ENCODE assay signal across 1 cellular context in the genomic region with DNA sequence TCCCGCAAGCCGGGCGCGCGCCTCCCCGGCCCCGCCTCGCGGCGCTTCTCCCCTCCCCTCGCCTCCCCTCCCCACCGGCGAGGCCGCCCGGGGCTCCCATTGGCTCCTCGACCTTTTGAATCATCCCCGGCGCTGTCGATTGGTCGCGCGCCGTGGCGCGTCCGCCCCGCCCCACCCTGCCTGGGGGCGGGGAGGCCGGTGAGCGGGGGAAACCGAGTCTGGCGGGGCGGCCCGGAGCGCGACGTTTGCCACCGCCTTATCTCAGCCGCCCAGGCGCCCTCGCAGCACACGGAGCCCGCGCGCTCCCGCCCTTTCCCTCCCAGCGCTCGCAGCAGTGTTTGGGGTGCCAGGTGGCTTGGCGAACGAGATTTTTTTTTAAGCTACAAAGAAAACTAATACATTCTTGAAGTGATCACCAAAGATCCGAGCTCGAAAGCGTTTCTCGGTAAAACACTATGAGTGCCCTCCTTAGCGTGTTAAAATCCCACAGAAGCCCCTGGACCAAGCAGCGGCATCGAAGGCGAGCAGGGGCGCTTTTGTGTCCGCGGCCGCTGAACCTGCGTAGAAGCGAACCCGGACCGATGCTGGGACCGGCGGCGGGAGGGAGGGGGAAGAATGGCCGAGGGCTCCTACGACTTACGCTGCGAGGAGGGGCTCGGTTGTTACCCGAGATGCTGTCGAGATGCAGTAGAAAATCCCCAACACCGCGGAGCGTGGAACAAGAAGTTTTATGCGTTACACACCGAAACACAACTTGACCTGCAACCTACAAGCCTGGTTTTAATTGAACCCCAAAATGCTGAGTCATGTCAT.
TF ChIP-seq lines count a peak whose summit lies in the region.

No MANE protein-coding gene starts in this region.

TF ChIP-seq in HEK293, 187 proteins besides CTCF, POLR2A, EP300 and RAD21 (continued from another document):
- peak; percentile 49; the same call in 1 of the 2 replicates for TF ChIP-seq YY1 (tag by site-specific recombination; IDR thresholded peaks at IDR 0.05)
- peak; percentile 75; the same call in 1 of the 2 replicates for TF ChIP-seq TSHZ1 (tag by site-specific recombination; IDR thresholded peaks at IDR 0.05; ENCODE audit: borderline replicate concordance)
- peak; percentile 74 for TF ChIP-seq PRDM10 (tag by site-specific recombination; IDR thresholded peaks at IDR 0.05)
- peak; percentile 72; the same call in 1 of the 2 replicates for TF ChIP-seq SP7 (tag by site-specific recombination; IDR thresholded peaks at IDR 0.05)
- peak; percentile 51; the same call in 1 of the 2 replicates for TF ChIP-seq GFI1B (tag by site-specific recombination; IDR thresholded peaks at IDR 0.05)
- peak; percentile 97 for TF ChIP-seq SP2 (tag by site-specific recombination; IDR thresholded peaks at IDR 0.05)
- no peak for TF ChIP-seq FEZF1 (tag by site-specific recombination; IDR thresholded peaks at IDR 0.05)
- peak; percentile 31; the same call in 1 of the 2 replicates for TF ChIP-seq GLIS1 (tag by site-specific recombination; IDR thresholded peaks at IDR 0.05)
- peak; percentile 98 for TF ChIP-seq KLF8 (tag by site-specific recombination; IDR thresholded peaks at IDR 0.05)
- TF ChIP-seq ZNF10 (tag by site-specific recombination; IDR thresholded peaks at IDR 0.05) = peak; percentile 30; the same call in 1 of the 2 replicates
- TF ChIP-seq ZNF266 (tag by site-specific recombination; IDR thresholded peaks at IDR 0.05; ENCODE audit: low read depth) = no peak
- TF ChIP-seq EGR2 (tag by site-specific recombination; IDR thresholded peaks at IDR 0.05; ENCODE audit: low read depth) = peak; percentile 87
- TF ChIP-seq ZBTB7A (tag by site-specific recombination; IDR thresholded peaks at IDR 0.05; ENCODE audit: low read depth) = peak; percentile 40; the same call in 1 of the 2 replicates
- no peak for TF ChIP-seq ZNF48 (tag by site-specific recombination; IDR thresholded peaks at IDR 0.05)
- TF ChIP-seq, protein P1, sequence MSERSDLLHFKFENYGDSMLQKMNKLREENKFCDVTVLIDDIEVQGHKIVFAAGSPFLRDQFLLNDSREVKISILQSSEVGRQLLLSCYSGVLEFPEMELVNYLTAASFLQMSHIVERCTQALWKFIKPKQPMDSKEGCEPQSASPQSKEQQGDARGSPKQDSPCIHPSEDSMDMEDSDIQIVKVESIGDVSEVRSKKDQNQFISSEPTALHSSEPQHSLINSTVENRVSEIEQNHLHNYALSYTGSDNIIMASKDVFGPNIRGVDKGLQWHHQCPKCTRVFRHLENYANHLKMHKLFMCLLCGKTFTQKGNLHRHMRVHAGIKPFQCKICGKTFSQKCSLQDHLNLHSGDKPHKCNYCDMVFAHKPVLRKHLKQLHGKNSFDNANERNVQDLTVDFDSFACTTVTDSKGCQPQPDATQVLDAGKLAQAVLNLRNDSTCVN (tag by site-specific recombination; optimal IDR thresholded peaks at IDR 0.05) = peak; percentile 89
- TF ChIP-seq, protein P2, sequence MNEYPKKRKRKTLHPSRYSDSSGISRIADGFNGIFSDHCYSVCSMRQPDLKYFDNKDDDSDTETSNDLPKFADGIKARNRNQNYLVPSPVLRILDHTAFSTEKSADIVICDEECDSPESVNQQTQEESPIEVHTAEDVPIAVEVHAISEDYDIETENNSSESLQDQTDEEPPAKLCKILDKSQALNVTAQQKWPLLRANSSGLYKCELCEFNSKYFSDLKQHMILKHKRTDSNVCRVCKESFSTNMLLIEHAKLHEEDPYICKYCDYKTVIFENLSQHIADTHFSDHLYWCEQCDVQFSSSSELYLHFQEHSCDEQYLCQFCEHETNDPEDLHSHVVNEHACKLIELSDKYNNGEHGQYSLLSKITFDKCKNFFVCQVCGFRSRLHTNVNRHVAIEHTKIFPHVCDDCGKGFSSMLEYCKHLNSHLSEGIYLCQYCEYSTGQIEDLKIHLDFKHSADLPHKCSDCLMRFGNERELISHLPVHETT (tag by site-specific recombination; IDR thresholded peaks at IDR 0.05) = peak; percentile 82
- peak; percentile 85 for TF ChIP-seq ZFHX2 (tag by site-specific recombination; conservative IDR thresholded peaks at IDR 0.05)
- TF ChIP-seq SCRT2 (tag by site-specific recombination; IDR thresholded peaks at IDR 0.05) = peak; percentile 42; the same call in 1 of the 2 replicates
- peak; percentile 13; the same call in 1 of the 2 replicates for TF ChIP-seq ZNF324 (tag by site-specific recombination; IDR thresholded peaks at IDR 0.05)
- TF ChIP-seq, protein P3, sequence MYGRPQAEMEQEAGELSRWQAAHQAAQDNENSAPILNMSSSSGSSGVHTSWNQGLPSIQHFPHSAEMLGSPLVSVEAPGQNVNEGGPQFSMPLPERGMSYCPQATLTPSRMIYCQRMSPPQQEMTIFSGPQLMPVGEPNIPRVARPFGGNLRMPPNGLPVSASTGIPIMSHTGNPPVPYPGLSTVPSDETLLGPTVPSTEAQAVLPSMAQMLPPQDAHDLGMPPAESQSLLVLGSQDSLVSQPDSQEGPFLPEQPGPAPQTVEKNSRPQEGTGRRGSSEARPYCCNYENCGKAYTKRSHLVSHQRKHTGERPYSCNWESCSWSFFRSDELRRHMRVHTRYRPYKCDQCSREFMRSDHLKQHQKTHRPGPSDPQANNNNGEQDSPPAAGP (tag by site-specific recombination; IDR thresholded peaks at IDR 0.05) = peak; percentile 60
- TF ChIP-seq ZBTB20 (tag by site-specific recombination; IDR thresholded peaks at IDR 0.05) = peak; percentile 62; the same call in 1 of the 2 replicates
- TF ChIP-seq ZNF341 (tag by site-specific recombination; IDR thresholded peaks at IDR 0.05; ENCODE audit: low read depth) = peak; percentile 94
- TF ChIP-seq ZBTB44 (tag by site-specific recombination; IDR thresholded peaks at IDR 0.05) = 0 out of 2 replicates have a peak, but pooled peaks have one; percentile 0
- peak; percentile 51; the same call in 1 of the 2 replicates for TF ChIP-seq ZNF423 (tag by site-specific recombination; IDR thresholded peaks at IDR 0.05)
- no peak for TF ChIP-seq GLI2 (tag by site-specific recombination; IDR thresholded peaks at IDR 0.05; ENCODE audit: borderline replicate concordance, low read depth)
- TF ChIP-seq ZBTB48 (tag by site-specific recombination; IDR thresholded peaks at IDR 0.05) = peak; percentile 12; the same call in 1 of the 2 replicates
- peak; percentile 42; the same call in 1 of the 2 replicates for TF ChIP-seq ZIC2 (tag by site-specific recombination; IDR thresholded peaks at IDR 0.05)
- TF ChIP-seq ZSCAN30 (tag by site-specific recombination; IDR thresholded peaks at IDR 0.05) = peak; percentile 13; the same call in 1 of the 2 replicates
- peak; percentile 88 for TF ChIP-seq GLIS2 (tag by site-specific recombination; IDR thresholded peaks at IDR 0.05)
- peak; percentile 59; the same call in 1 of the 2 replicates for TF ChIP-seq ZNF692 (tag by site-specific recombination; IDR thresholded peaks at IDR 0.05)
- no peak for TF ChIP-seq KLF9 (tag by site-specific recombination; IDR thresholded peaks at IDR 0.05; ENCODE audit: low read depth)
- TF ChIP-seq, protein P4, sequence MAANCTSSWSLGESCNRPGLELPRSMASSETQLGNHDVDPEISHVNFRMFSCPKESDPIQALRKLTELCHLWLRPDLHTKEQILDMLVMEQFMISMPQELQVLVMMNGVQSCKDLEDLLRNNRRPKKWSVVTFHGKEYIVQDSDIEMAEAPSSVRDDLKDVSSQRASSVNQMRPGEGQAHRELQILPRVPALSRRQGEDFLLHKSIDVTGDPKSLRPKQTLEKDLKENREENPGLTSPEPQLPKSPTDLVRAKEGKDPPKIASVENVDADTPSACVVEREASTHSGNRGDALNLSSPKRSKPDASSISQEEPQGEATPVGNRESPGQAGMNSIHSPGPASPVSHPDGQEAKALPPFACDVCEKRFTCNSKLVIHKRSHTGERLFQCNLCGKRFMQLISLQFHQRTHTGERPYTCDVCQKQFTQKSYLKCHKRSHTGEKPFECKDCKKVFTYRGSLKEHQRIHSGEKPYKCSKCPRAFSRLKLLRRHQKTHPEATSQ (tag by site-specific recombination; IDR thresholded peaks at IDR 0.05) = peak; percentile 12; the same call in 1 of the 2 replicates
- TF ChIP-seq OSR2 (tag by site-specific recombination; IDR thresholded peaks at IDR 0.05) = 0 out of 2 replicates have a peak, but pooled peaks have one; percentile 12
- peak; percentile 92 for TF ChIP-seq KLF10 (tag by site-specific recombination; IDR thresholded peaks at IDR 0.05)
- TF ChIP-seq ZNF335 (tag by site-specific recombination; conservative IDR thresholded peaks at IDR 0.05) = peak; percentile 95
- peak; percentile 97 for TF ChIP-seq ZBTB8A (tag by site-specific recombination; IDR thresholded peaks at IDR 0.05)
- peak; percentile 31; the same call in 1 of the 2 replicates for TF ChIP-seq ZNF133 (tag by site-specific recombination; IDR thresholded peaks at IDR 0.05)
- peak; percentile 73 for TF ChIP-seq ZNF629 (tag by site-specific recombination; IDR thresholded peaks at IDR 0.05)
- TF ChIP-seq ZNF2 (tag by site-specific recombination; IDR thresholded peaks at IDR 0.05) = peak; percentile 79; the same call in 1 of the 2 replicates
- 0 out of 2 replicates have a peak, but pooled peaks have one; percentile 30 for TF ChIP-seq ZNF394 (tag by site-specific recombination; IDR thresholded peaks at IDR 0.05; ENCODE audit: borderline replicate concordance)
- peak; percentile 90 for TF ChIP-seq KLF1 (tag by site-specific recombination; IDR thresholded peaks at IDR 0.05)
